In genomic region chr2:112644155-112644932, GRCh38 we compare ENCODE assay signal across 1 cellular context.
TF ChIP-seq lines count a peak whose summit lies in the region.

No MANE protein-coding gene starts in this region.

TF ChIP-seq in IMR-90, 13 proteins besides CTCF, POLR2A, EP300 and RAD21 (continued from another document):
- no peak for TF ChIP-seq MAZ (IDR thresholded peaks at IDR 0.05; ENCODE audit: borderline replicate concordance, low read depth, low read length)
- no peak for TF ChIP-seq MXI1 (IDR thresholded peaks at IDR 0.05; ENCODE audit: borderline replicate concordance, low read depth, low read length)
- no peak for TF ChIP-seq FOS (IDR thresholded peaks at IDR 0.05; ENCODE audit: low read depth, low read length)
- no peak for TF ChIP-seq MAFK (IDR thresholded peaks at IDR 0.05; ENCODE audit: low read depth, low read length)
- no peak for TF ChIP-seq NFE2L2 (IDR thresholded peaks at IDR 0.05; ENCODE audit: low read depth, low read length)
- no peak for TF ChIP-seq RFX5 (IDR thresholded peaks at IDR 0.05; ENCODE audit: low read depth, low read length)
- TF ChIP-seq CHD1 (IDR thresholded peaks at IDR 0.05; ENCODE audit: low read depth, low read length), result no peak
